ENCODE assay signal across 8 cellular contexts in the genomic region with DNA sequence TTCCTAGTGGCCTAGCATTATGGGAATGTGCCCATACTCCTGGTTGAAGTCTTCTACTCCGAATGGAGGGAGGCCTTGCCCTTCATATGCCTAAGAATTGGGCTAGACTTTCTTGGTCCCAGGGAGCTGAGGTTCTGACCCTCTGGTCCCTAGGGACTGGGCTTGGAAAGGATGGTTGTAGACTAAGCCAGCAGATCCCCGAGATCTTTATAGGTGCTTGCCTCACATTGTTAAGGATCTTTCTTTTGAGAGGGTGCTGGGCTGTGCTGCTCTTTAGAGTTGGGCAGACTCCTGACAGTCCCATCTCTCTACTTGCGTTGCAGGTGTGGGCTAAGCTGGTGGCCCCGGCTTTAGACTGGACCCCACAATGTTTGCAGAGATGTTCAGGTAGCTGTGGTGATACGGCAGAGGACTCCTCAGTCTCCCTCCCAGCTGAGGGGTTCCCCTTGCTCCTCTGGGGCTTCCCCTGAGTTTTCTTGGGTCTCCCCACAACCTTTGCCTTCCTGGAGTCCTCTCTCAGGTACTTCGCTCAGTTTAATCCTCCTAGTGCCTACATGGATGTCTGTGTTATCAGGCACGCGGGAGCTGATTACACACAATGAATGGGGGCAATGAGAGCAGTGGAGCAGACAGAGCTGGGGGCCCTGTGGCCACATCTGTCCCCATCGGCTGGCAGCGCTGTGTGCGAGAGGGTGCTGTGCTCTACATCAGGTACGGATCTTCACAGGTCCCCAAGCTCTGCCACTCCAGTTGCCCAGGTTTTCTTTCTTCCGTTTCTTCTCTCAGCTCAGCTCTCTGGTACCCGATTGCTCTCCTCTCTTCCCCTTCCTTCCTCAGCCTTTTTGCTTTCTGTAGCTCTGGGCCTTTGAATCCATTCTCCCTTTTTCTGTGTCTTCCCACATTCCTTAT. TPM values are rescaled to one million over a fixed set of nuclear protein-coding genes. Genes with fewer than 3 reads are reported as not detected.
A peak's percentile ranks its signal among the peaks of the same experiment; 100 is the strongest.
DNase-seq lines count a peak whose midpoint lies in the region; ATAC-seq, FAIRE-seq and TF ChIP-seq lines count a peak whose summit lies in the region.

No MANE protein-coding gene starts in this region.

- H3K9ac ChIP-seq in fibroblast of lung (ENCODE audit: insufficient read depth, low read length): peak overlapping the region; percentile 65

- peaks cover 36% of the 10 kb centered on the region for H3K79me2 ChIP-seq in fibroblast of lung (ENCODE audit: control insufficient read depth, insufficient read depth, low read length)

- no peaks in the 10 kb centered on the region for H3K27me3 ChIP-seq in fibroblast of lung (ENCODE audit: control insufficient read depth, insufficient read depth, low read length)

- H3K36me3 Mint-ChIP-seq in T-helper 17 cell (ENCODE audit: low read depth): peaks cover under 1% of the 10 kb centered on the region

- TF ChIP-seq CTCF in fibroblast of lung (conservative IDR thresholded peaks at IDR 0.05 in 1 of 2, IDR thresholded peaks at IDR 0.05 in 1 of 2; ENCODE audit: low read depth in 1 of 2, low read length in 2 of 2): no peak

- peak overlapping the region; percentile 97 for H3K4me3 Mint-ChIP-seq in T-helper 17 cell

- H3K27ac ChIP-seq in fibroblast of lung (ENCODE audit: insufficient read depth, low read length): peak overlapping the region; percentile 69

- peaks cover 19% of the 10 kb centered on the region for H3K4me1 ChIP-seq in fibroblast of lung (ENCODE audit: control insufficient read depth, extremely low read depth, insufficient read depth, low read length)

- DNase-seq in GM18507 (ENCODE audit: extremely low spot score, insufficient read length, low read depth) (no peak), T-helper 17 cell (no peak), fibroblast of lung (ENCODE audit: low read depth in 2 of 2) (no peak), skeletal muscle cell (ENCODE audit: low read depth) (no peak), kidney glomerular epithelial cell (lab: John Stamatoyannopoulos, UW) (no peak), NCI-H748 (lab: John Stamatoyannopoulos, UW; ENCODE audit: unreplicated experiment) (no peak), RPMI8226 (no peak)

- peak overlapping the region; percentile 89 for H3K4me2 ChIP-seq in fibroblast of lung (ENCODE audit: extremely low read depth, insufficient read depth, low read length)

- no peak for ATAC-seq in T-helper 17 cell
- no peak for ATAC-seq in GM19452 (IDR thresholded peaks at IDR 0.05; ENCODE audit: unreplicated experiment)

- no peaks in the 10 kb centered on the region for H4K20me1 ChIP-seq in fibroblast of lung (ENCODE audit: control insufficient read depth, extremely low read depth, insufficient read depth, low read length)

- H3K9me3 ChIP-seq in T-helper 17 cell (ENCODE audit: control insufficient read depth, low read length, poor library complexity, severe bottlenecking) (no peaks in the 10 kb centered on the region), fibroblast of lung (ENCODE audit: control insufficient read depth, insufficient read depth, low read depth, low read length) (no peaks in the 10 kb centered on the region)

- peaks cover 41% of the 10 kb centered on the region for H3K4me1 Mint-ChIP-seq in T-helper 17 cell

- H3K27me3 Mint-ChIP-seq in T-helper 17 cell: no peaks in the 10 kb centered on the region

- peak overlapping the region; percentile 87 for H3K27ac Mint-ChIP-seq in T-helper 17 cell

- H2AFZ ChIP-seq in fibroblast of lung (ENCODE audit: low read length): no peak overlapping the region

- FAIRE-seq in GM18507 (lab: Jason Lieb, UNC): peak; percentile 12

- peaks cover 11% of the 10 kb centered on the region for H3K36me3 ChIP-seq in fibroblast of lung (ENCODE audit: control insufficient read depth, insufficient read depth, low read length)

- peak overlapping the region; percentile 68 to 91 (median 88) for H3K4me3 ChIP-seq in fibroblast of lung (replicated peaks in 1 of 4; ENCODE audit: control extremely low read depth in 1 of 4, insufficient read depth in 1 of 4, low read depth in 3 of 4, low read length in 4 of 4)
- H3K4me3 ChIP-seq in skeletal muscle cell (ENCODE audit: low read depth, low read length): peak overlapping the region; percentile 77

RNA-seq across cellular contexts. Expression of a gene that starts 1.3 kb away (rescaled TPM):
- total RNA-seq in T-helper 17 cell: 10 to 100 TPM; 82.4 to 93.5 TPM
- total RNA-seq in fibroblast of lung: 5.1 and 7.1 TPM in 2 replicates
- polyA plus RNA-seq in fibroblast of lung: 3.0 and 3.1 TPM in 2 replicates
- 19.3 and 19.4 TPM in 2 replicates for polyA plus RNA-seq in fibroblast of lung (2012)
- 16.7 and 22.9 TPM in 2 replicates for polyA minus RNA-seq in fibroblast of lung (ENCODE audit: low replicate concordance)

RNA-seq across cellular contexts. Expression of a gene that starts 3.6 kb away (rescaled TPM):
- total RNA-seq in T-helper 17 cell: 100 to 1,000 TPM; 115 to 145 TPM
- total RNA-seq in fibroblast of lung: 249 and 265 TPM in 2 replicates
- polyA plus RNA-seq in fibroblast of lung: 32.5 and 57.8 TPM in 2 replicates
- polyA plus RNA-seq in fibroblast of lung (2012): 28.2 and 52.6 TPM in 2 replicates
- polyA minus RNA-seq in fibroblast of lung (ENCODE audit: low replicate concordance): 7.6 and 13.9 TPM in 2 replicates

RNA-seq across cellular contexts. Expression of a gene that starts 23.0 kb away (rescaled TPM):
- total RNA-seq in T-helper 17 cell (10 to 100 TPM; 63.9 to 78.8 TPM), fibroblast of lung (101 and 108 TPM in 2 replicates)
- polyA plus RNA-seq in fibroblast of lung: 211 and 229 TPM in 2 replicates
- polyA plus RNA-seq in fibroblast of lung (2012): 160 and 172 TPM in 2 replicates
- 97.2 and 166 TPM in 2 replicates for polyA minus RNA-seq in fibroblast of lung (ENCODE audit: low replicate concordance)

RNA-seq across cellular contexts. Expression of a gene that starts 25.9 kb away (rescaled TPM):
- under 1 TPM; 0.35 to 0.63 TPM for total RNA-seq in T-helper 17 cell
- total RNA-seq in fibroblast of lung: 0.51 and 1.3 TPM in 2 replicates
- polyA plus RNA-seq in fibroblast of lung: 0.53 and 0.89 TPM in 2 replicates
- polyA plus RNA-seq in fibroblast of lung (2012): 0.37 and 0.76 TPM in 2 replicates
- 0.19 and 3.7 TPM in 2 replicates for polyA minus RNA-seq in fibroblast of lung (ENCODE audit: low replicate concordance)

RNA-seq across cellular contexts. Expression of a gene that starts 36.1 kb away (rescaled TPM):
- total RNA-seq in T-helper 17 cell: 100 to 1,000 TPM; 175 to 180 TPM
- 223 and 352 TPM in 2 replicates for total RNA-seq in fibroblast of lung
- 89.9 and 103 TPM in 2 replicates for polyA plus RNA-seq in fibroblast of lung
- polyA plus RNA-seq in fibroblast of lung (2012): 127 and 147 TPM in 2 replicates
- polyA minus RNA-seq in fibroblast of lung (ENCODE audit: low replicate concordance): 393 and 409 TPM in 2 replicates

Comparison
In these comparisons a context has a peak if more than half of its experiments do, and no peak if none do; other contexts are left out.
1. RNA of a gene that starts 1.3 kb away (total RNA-seq): 82.4 to 93.5 TPM in T-helper 17 cell; 5.1 to 7.1 TPM in fibroblast of lung; every median in the first group is over 10 times any median in the second.